34 cellular contexts compared by ENCODE assay signal in genomic region chr16:52184336-52184735, GRCh38.
"Had no signal": no experiment of that assay in that cellular context is flagged by ENCODE, and none has a peak within 500 bp of the region (broad histone marks: within the 10 kb centered on the region; RNA-seq: fewer than 3 reads in every experiment).

No MANE protein-coding gene starts in this region.

- H3K9me3 ChIP-seq: adrenal gland, ascending aorta, body of pancreas, breast epithelium had no signal

- H3K4me3 ChIP-seq: adrenal gland, ascending aorta, body of pancreas, breast epithelium, cardiac muscle cell had no signal

- H3K36me3 ChIP-seq: adrenal gland, ascending aorta, brain microvascular endothelial cell, breast epithelium, cardiac muscle cell had no signal

- ATAC-seq: activated naive CD4-positive, alpha-beta T cell treated with anti-CD3 and anti-CD28 coated beads, Interleukin-2, amount 50 U/mL, for 72 hours; activated naive CD8-positive, alpha-beta T cell treated with anti-CD3 and anti-CD28 coated beads, Interleukin-2, amount 50 U/mL, for 24 hours; activated T-cell treated with anti-CD3 and anti-CD28 coated beads, Interleukin-2, amount 50 U/mL, for 4 hours; activated T-cell treated with anti-CD3 and anti-CD28 coated beads, Interleukin-2, amount 50 U/mL, for 72 hours; activated T-helper 17 cell treated with anti-CD3 and anti-CD28 coated beads, Interleukin-2, amount 50 U/mL, for 72 hours; body of pancreas had no signal

- FAIRE-seq: astrocyte, bronchial epithelial cell had no signal

- H3K27me3 ChIP-seq: adrenal gland, ascending aorta, body of pancreas, brain microvascular endothelial cell, breast epithelium, cardiac muscle cell had no signal

- H3K4me1 ChIP-seq: adrenal gland, ascending aorta, body of pancreas, breast epithelium had no signal

- DNase-seq: activated effector memory CD4-positive, alpha-beta T cell treated with anti-CD3 and anti-CD28 coated beads, Interleukin-2, amount 50 U/mL, for 16 hours; activated effector memory CD4-positive, alpha-beta T cell treated with Interleukin-2 at 50 U/mL for 16 hours; activated gamma-delta T cell; activated gamma-delta T cell treated with Interleukin-2 at 50 U/mL for 16 hours; activated naive CD4-positive, alpha-beta T cell; activated naive CD4-positive, alpha-beta T cell treated with anti-CD3 and anti-CD28 coated beads for 36 hours; activated naive CD4-positive, alpha-beta T cell treated with anti-CD3 and anti-CD28 coated beads, Interleukin-2, amount 10 ng/mL, durations not matched to agents 7 days and 5 days; activated naive CD4-positive, alpha-beta T cell treated with anti-CD3 and anti-CD28 coated beads, Interleukin-2, amount 50 U/mL, for 16 hours; activated naive CD4-positive, alpha-beta T cell treated with Interleukin-2 at 50 U/mL for 16 hours; activated naive CD8-positive, alpha-beta T cell treated with anti-CD3 and anti-CD28 coated beads for 36 hours; activated naive CD8-positive, alpha-beta T cell treated with anti-CD3 and anti-CD28 coated beads, Interleukin-2, amount 10 ng/mL, durations not matched to agents 7 days and 5 days; activated naive CD8-positive, alpha-beta T cell treated with anti-CD3 and anti-CD28 coated beads, Interleukin-2, amount 50 U/mL, for 24 hours; activated T-cell treated with anti-CD3 and anti-CD28 coated beads, Interleukin-2, amount 50 U/mL, for 1 hour; activated T-cell treated with anti-CD3 and anti-CD28 coated beads, Interleukin-2, amount 50 U/mL, for 24 hours; activated T-cell treated with anti-CD3 and anti-CD28 coated beads, Interleukin-2, amount 50 U/mL, for 4 hours; activated T-cell treated with anti-CD3 and anti-CD28 coated beads, Interleukin-2, amount 50 U/mL, for 48 hours; activated T-cell treated with anti-CD3 and anti-CD28 coated beads, Interleukin-2, amount 50 U/mL, for 72 hours; adrenal gland; amniotic stem cell; amygdala; anterior cingulate cortex; aorta; body of pancreas; brain microvascular endothelial cell; caudate nucleus; central memory CD4-positive, alpha-beta T cell; cerebellar nuclear complex had no signal

- H3K27ac ChIP-seq: adrenal gland, ascending aorta, body of pancreas, brain microvascular endothelial cell, breast epithelium, cardiac muscle cell had no signal
